ENCODE assay signal across 8 cellular contexts in the genomic region with DNA sequence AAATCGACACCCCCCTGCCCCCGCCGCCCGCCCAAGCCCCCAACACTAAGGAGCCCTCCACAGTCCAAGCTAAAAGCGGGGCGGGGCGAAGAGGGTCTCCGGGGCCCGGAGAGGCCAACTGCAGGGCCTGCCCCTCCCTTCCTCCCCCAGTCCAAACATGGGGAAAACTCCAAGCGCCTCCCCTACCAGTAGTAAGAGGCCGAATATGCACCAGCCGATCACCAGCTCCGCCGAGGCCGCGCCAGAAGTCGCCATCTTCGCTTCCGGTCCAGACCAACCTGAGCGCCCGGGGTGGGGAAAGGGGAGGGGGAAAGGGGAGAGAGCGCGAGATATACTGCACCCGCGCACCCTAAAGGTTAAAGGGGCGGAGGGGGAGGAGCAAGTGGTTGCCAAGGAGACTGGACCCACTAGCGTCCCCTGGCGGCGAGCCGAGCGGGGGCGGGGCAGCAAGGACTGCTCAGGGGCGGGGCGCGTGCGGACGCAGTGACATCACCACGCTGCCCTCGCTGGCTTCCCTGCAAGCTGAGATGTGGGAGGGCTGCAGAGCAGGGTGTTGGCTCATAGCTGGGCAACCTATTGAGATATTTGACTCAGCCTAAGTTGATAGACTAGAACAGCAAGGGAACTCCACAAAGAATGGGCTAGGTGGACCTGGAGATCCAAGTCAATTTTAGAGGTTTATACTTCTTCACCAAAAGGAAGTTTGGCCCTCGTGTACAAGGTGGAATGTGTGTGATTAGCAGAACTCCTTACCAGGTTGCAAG. TPM values are rescaled to one million over a fixed set of nuclear protein-coding genes. Genes with fewer than 3 reads are reported as not detected.
A peak's percentile ranks its signal among the peaks of the same experiment; 100 is the strongest.
DNase-seq lines count a peak whose midpoint lies in the region; ATAC-seq and TF ChIP-seq lines count a peak whose summit lies in the region.

A gene (minus strand): TSS at position 384 of the 764 bp plus-strand sequence. CDS start 129 bp downstream, at position 255.

- peak; percentile 99 for TF ChIP-seq CTCF in CD14-positive monocyte (IDR thresholded peaks at IDR 0.05)

- peak within 1 kb of the TSS; percentile 90 to 97 (median 91) for H3K27ac Mint-ChIP-seq in CD14-positive monocyte

- H3K36me3 Mint-ChIP-seq in CD14-positive monocyte, result no peaks in the 10 kb centered on the region

- H3K9me3 Mint-ChIP-seq in CD14-positive monocyte, result peaks cover 0 to 4% (median 0%) of the 10 kb centered on the region in 7 donors

- H3K4me1 Mint-ChIP-seq in CD14-positive monocyte, result peaks cover 30% of the 10 kb centered on the region

- ATAC-seq in GM19351 (IDR thresholded peaks at IDR 0.05; ENCODE audit: unreplicated experiment), result peak; percentile 89
- ATAC-seq in HG03521 (IDR thresholded peaks at IDR 0.05; ENCODE audit: unreplicated experiment), result peak; percentile 94

- H3K4me3 Mint-ChIP-seq in CD14-positive monocyte, result peak within 1 kb of the TSS; percentile 83 to 93

- peaks cover 0 to 2% (median 2%) of the 10 kb centered on the region in 3 donors for H3K27me3 Mint-ChIP-seq in CD14-positive monocyte (ENCODE audit: low read depth in 3 of 3)

- DNase-seq in CD14-positive monocyte (ENCODE audit: low spot score), result peak; percentile 98
- peak; percentile 98 for DNase-seq in NCI-H69 (lab: John Stamatoyannopoulos, UW)
- peak; percentile 99 for DNase-seq in activated CD4-positive, alpha-beta T cell treated with anti-CD3 and anti-CD28 coated beads, Interleukin-2, amount 50 U/mL, for 1 hour
- peak; percentile 60 for DNase-seq in cortex of kidney (lab: John Stamatoyannopoulos, UW)
- DNase-seq in left kidney (ENCODE audit: low read depth, low spot score), result peak; percentile 97
- DNase-seq in stimulated activated CD4-positive, alpha-beta T cell treated with anti-CD3 and anti-CD28 coated beads, Interleukin-2, amount 100 ng/mL, for 24 hours, result peak; percentile 99

- intact Hi-C loops in CD14-positive monocyte (cut with micrococcal nuclease), result no loop called here

RNA-seq across cellular contexts. Expression of the gene that starts here (rescaled TPM):
- 10 to 100 TPM; 64.2 to 71.6 TPM for polyA plus RNA-seq in CD14-positive monocyte

Comparison
In these comparisons a context has a peak if more than half of its experiments do, and no peak if none do; other contexts are left out.
1. Peak in every context shown above with its lines: DNase-seq and ATAC-seq.